Comparison of ENCODE assay signal across 1 cellular context in the genomic region with DNA sequence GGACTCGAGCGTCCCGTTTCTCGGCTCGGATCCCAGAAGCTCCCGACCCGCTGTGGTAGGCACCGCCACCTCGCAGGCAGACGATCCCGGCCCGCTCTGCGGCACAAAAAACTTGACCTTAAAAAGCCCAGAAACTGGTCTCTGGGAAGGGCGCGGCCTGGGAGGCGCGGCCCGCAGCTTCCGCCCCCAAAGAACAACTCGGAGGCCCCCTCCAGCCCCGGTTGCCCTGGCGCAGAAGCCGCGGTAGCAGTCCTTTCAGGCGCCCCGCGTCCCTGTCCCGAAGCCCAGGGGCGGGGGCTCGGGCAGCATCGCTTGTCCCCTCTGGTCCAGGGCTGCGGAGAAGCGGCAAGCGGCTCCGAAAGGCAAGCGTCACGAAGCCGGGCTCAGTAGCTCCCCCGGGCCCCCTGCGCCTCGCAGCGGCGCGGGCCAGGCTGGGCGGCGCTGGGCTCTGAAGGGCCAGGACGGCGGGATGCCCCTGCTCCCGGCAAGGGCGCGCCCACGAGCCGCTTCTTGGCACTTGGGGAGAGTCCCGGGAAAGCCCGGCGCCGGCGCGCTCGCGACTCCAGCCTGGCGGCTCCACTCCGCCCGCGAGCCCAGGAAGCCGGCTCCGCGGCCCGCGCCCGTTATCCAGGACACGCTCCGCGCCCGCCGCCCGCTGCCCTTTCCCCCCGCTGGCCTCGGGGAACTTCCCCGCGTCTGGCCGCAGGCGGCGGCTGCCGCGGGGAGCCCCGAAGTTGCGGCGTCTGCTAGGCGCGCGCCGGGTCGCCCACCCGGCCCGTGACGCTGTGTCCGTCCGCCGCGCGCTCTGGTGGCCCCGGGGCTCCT.
TF ChIP-seq lines count a peak whose summit lies in the region.

A gene with protein sequence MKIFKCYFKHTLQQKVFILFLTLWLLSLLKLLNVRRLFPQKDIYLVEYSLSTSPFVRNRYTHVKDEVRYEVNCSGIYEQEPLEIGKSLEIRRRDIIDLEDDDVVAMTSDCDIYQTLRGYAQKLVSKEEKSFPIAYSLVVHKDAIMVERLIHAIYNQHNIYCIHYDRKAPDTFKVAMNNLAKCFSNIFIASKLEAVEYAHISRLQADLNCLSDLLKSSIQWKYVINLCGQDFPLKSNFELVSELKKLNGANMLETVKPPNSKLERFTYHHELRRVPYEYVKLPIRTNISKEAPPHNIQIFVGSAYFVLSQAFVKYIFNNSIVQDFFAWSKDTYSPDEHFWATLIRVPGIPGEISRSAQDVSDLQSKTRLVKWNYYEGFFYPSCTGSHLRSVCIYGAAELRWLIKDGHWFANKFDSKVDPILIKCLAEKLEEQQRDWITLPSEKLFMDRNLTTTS (minus strand): TSS at position 98 of the 825 bp plus-strand sequence. CDS start 22,521 bp downstream, outside the sequence.

TF ChIP-seq in endothelial cell of umbilical vein, 7 proteins besides CTCF, POLR2A, EP300 and RAD21:
- TF ChIP-seq JUN (IDR thresholded peaks at IDR 0.05; ENCODE audit: borderline replicate concordance, insufficient read depth, insufficient read length, low read depth) = no peak
- no peak for TF ChIP-seq FOS (IDR thresholded peaks at IDR 0.05; ENCODE audit: borderline replicate concordance, insufficient read depth, low read length)
- TF ChIP-seq EZH2 (IDR thresholded peaks at IDR 0.05; ENCODE audit: borderline replicate concordance, low read depth, low read length, severe bottlenecking) = no peak
- no peak for TF ChIP-seq MYC (IDR thresholded peaks at IDR 0.05; ENCODE audit: low read depth, low read length)
- TF ChIP-seq GATA2 (IDR thresholded peaks at IDR 0.05; ENCODE audit: insufficient read depth, insufficient read length, low read depth, low read length) = no peak
- no peak for TF ChIP-seq POLR2AphosphoS5 (IDR thresholded peaks at IDR 0.05; ENCODE audit: insufficient read depth, low read depth, low read length)
- TF ChIP-seq MAX (IDR thresholded peaks at IDR 0.05; ENCODE audit: insufficient read depth, insufficient read length) = no peak
